Comparison of ENCODE assay signal across 18 cellular contexts in genomic region chr16:53121666-53122065, GRCh38.
DNase-seq lines count a peak whose midpoint lies in the region; ATAC-seq, FAIRE-seq and TF ChIP-seq lines count a peak whose summit lies in the region.
"Had no signal": no experiment of that assay in that cellular context is flagged by ENCODE, and none has a peak within 500 bp of the region (broad histone marks: within the 10 kb centered on the region; RNA-seq: fewer than 3 reads in every experiment).

No MANE protein-coding gene starts in this region.

- intact Hi-C loops in activated B cell treated with CpG ODN at 0.5 μM for 24 hours (cut with micrococcal nuclease), result no loop called here
- intact Hi-C loops in lower lobe of right lung (cut with DNase I), result no loop called here
- intact Hi-C loops in prostate gland (cut with DNase I), result no loop called here

- H3K9me3 ChIP-seq in lower lobe of right lung (no peaks in the 10 kb centered on the region), stomach smooth muscle (ENCODE audit: control insufficient read depth in 2 of 2, low read length in 2 of 2) (no peaks in the 10 kb centered on the region), prostate gland (no peaks in the 10 kb centered on the region)
- H3K9me3 ChIP-seq: MG63 had no signal

- H3K9ac ChIP-seq in stomach smooth muscle (ENCODE audit: low read length in 2 of 2), result no peak overlapping the region

- peaks cover 4% of the 10 kb centered on the region for H3K36me3 Mint-ChIP-seq in activated B cell treated with CpG ODN at 0.5 μM for 24 hours (ENCODE audit: low read depth)

- no peak for TF ChIP-seq POLR2A in prostate gland (IDR thresholded peaks at IDR 0.05)

- H3K4me1 ChIP-seq in lower lobe of right lung, result no peaks in the 10 kb centered on the region
- no peaks in the 10 kb centered on the region for H3K4me1 ChIP-seq in stomach smooth muscle (ENCODE audit: control insufficient read depth, insufficient read depth, low read length)
- no peaks in the 10 kb centered on the region for H3K4me1 ChIP-seq in prostate gland (replicated peaks)
- H3K4me1 ChIP-seq: foreskin keratinocyte had no signal

- H3K36me3 ChIP-seq in lower lobe of right lung (peaks cover 3% of the 10 kb centered on the region), stomach smooth muscle (ENCODE audit: control insufficient read depth in 2 of 2, insufficient read depth in 2 of 2, low read length in 2 of 2) (no peaks in the 10 kb centered on the region), prostate gland (no peaks in the 10 kb centered on the region)
- H3K36me3 ChIP-seq: MG63 had no signal

- H3K27me3 Mint-ChIP-seq in activated B cell treated with CpG ODN at 0.5 μM for 24 hours, result no peaks in the 10 kb centered on the region
- H3K27me3 Mint-ChIP-seq: CD4-positive, alpha-beta T cell had no signal

- no peak for ATAC-seq in activated B cell treated with CpG ODN at 0.5 μM for 24 hours (ENCODE audit: low read depth)
- no peak for ATAC-seq in lower lobe of right lung
- ATAC-seq: foreskin keratinocyte, WTC11 had no signal

- no peak overlapping the region for H3K4me3 Mint-ChIP-seq in activated B cell treated with CpG ODN at 0.5 μM for 24 hours
- H3K4me3 Mint-ChIP-seq: CD4-positive, alpha-beta T cell; WTC11 had no signal

- H3K4me3 ChIP-seq in lower lobe of right lung (no peak overlapping the region), stomach smooth muscle (ENCODE audit: low read length in 2 of 2) (no peak overlapping the region), prostate gland (no peak overlapping the region)
- H3K4me3 ChIP-seq: MG63 had no signal

- DNase-seq in NOMO-1 treated with DMSO at 0.1 percent for 48 hours (lab: John Stamatoyannopoulos, UW; ENCODE audit: unreplicated experiment) (peak; percentile 4), NOMO-1 treated with dmso at 0.1 percent for 144 hours (lab: John Stamatoyannopoulos, UW; ENCODE audit: unreplicated experiment) (no peak), activated B cell treated with CpG ODN at 0.5 μM for 24 hours (no peak), lower lobe of right lung (no peak), kidney tubule cell (ENCODE audit: low spot score) (no peak), prostate gland (ENCODE audit: low spot score) (no peak), RCC 7860 (ENCODE audit: low spot score) (no peak)
- DNase-seq: amniotic stem cell; CD4-positive, alpha-beta T cell; foreskin keratinocyte; mesendoderm; MG63; NCI-H69; RPMI8226; trophoblast cell had no signal

- peaks cover 3% of the 10 kb centered on the region for H3K9me3 Mint-ChIP-seq in activated B cell treated with CpG ODN at 0.5 μM for 24 hours
- H3K9me3 Mint-ChIP-seq: CD4-positive, alpha-beta T cell had no signal

- CTCF ChIA-PET in activated B cell treated with CpG ODN at 0.5 μM for 24 hours (lab: Charles Lee), result interaction anchor here (1.4 kb wide), 1 partner anchor 36 kb away, joined by 3 read pairs; no protein-coding TSS in a partner anchor

- WGBS in prostate gland, result 29% methylated on average over 1 of the region's 1 CpG

- FAIRE-seq in RCC 7860 (lab: Jason Lieb, UNC), result no peak

- H3K27me3 ChIP-seq in lower lobe of right lung (ENCODE audit: low read depth) (no peaks in the 10 kb centered on the region), stomach smooth muscle (ENCODE audit: control insufficient read depth in 1 of 2, insufficient read depth in 2 of 2, low read length in 2 of 2) (no peaks in the 10 kb centered on the region), prostate gland (replicated peaks; ENCODE audit: insufficient read depth) (no peaks in the 10 kb centered on the region)
- H3K27me3 ChIP-seq: foreskin keratinocyte, MG63 had no signal

- POLR2A ChIA-PET in activated B cell treated with CpG ODN at 0.5 μM for 24 hours (lab: Charles Lee), result interaction anchor here (0.5 to 1.2 kb wide), 4 partner anchors 22 to 60 kb away, joined by 3 to 4 read pairs (median 4); no protein-coding TSS in a partner anchor

- peaks cover 20% of the 10 kb centered on the region for H3K4me1 Mint-ChIP-seq in activated B cell treated with CpG ODN at 0.5 μM for 24 hours
- H3K4me1 Mint-ChIP-seq: WTC11 had no signal

- H3K27ac Mint-ChIP-seq in activated B cell treated with CpG ODN at 0.5 μM for 24 hours, result peak overlapping the region; percentile 75
- H3K27ac Mint-ChIP-seq: activated T-helper 2 cell treated with anti-CD3 and anti-CD28 coated beads, Interferon-gamma antibody, Interleukin-2, Interleukin-4, amounts not matched to agents 10 μg/mL and 5 μg/mL and 100 μg/mL, durations not matched to agents 14 hours and 24 hours and 36 hours; CD4-positive, alpha-beta T cell had no signal

- TF ChIP-seq CTCF in activated B cell treated with CpG ODN at 0.5 μM for 24 hours (IDR thresholded peaks at IDR 0.05) (no peak), lower lobe of right lung (IDR thresholded peaks at IDR 0.05) (no peak), prostate gland (IDR thresholded peaks at IDR 0.05) (no peak)

- H3K27ac ChIP-seq in lower lobe of right lung (peak overlapping the region; percentile 12), stomach smooth muscle (ENCODE audit: low read length) (peak overlapping the region; percentile 46), prostate gland (no peak overlapping the region)
- H3K27ac ChIP-seq: foreskin keratinocyte had no signal

Comparison
In these comparisons a context has a peak if more than half of its experiments do, and no peak if none do; other contexts are left out.
1. H3K27ac ChIP-seq: peak in lower lobe of right lung (single experiment) and stomach smooth muscle (single experiment); none in prostate gland (0 of 2).